1 cellular context compared by ENCODE assay signal in genomic region chr15:69526086-69526485, GRCh38.
TF ChIP-seq lines count a peak whose summit lies in the region.

No MANE protein-coding gene starts in this region.

TF ChIP-seq in IMR-90, 13 proteins besides CTCF, POLR2A, EP300 and RAD21:
- TF ChIP-seq NFE2L2 (IDR thresholded peaks at IDR 0.05; ENCODE audit: low read depth, low read length) (no peak), USF2 (IDR thresholded peaks at IDR 0.05; ENCODE audit: low read depth, low read length) (peak; percentile 44; the same call in 1 of the 2 replicates)
TF ChIP-seq in IMR-90: peak in this region for 1.
